In genomic region chr3:4429648-4430350, GRCh38 we compare ENCODE assay signal across 28 cellular contexts.
"Had no signal": no experiment of that assay in that cellular context is flagged by ENCODE, and none has a peak within 500 bp of the region (broad histone marks: within the 10 kb centered on the region; RNA-seq: fewer than 3 reads in every experiment).

No MANE protein-coding gene starts in this region.

- ATAC-seq: activated CD4-positive, CD25-positive, alpha-beta regulatory T cell treated with anti-CD3 and anti-CD28 coated beads, Interleukin-2, amount 50 U/mL, for 24 hours; activated T-cell treated with anti-CD3 and anti-CD28 coated beads, Interleukin-2, amount 50 U/mL, for 4 hours; activated T-helper 17 cell treated with anti-CD3 and anti-CD28 coated beads, Interleukin-2, amount 50 U/mL, for 72 hours; foreskin keratinocyte; left lobe of liver; mucosa of descending colon; psoas muscle; stimulated activated naive B cell treated with anti-CD40 and anti-IgM and Interleukin-4, amounts not matched to agents 10 μg/mL and 1 μg/mL and 100 μg/mL, for 72 hours; upper lobe of right lung had no signal

- H3K4me3 Mint-ChIP-seq: activated CD4-positive, alpha-beta memory T cell treated with anti-CD3 and anti-CD28 coated beads, Interleukin-2, amount 10 ng/mL, durations not matched to agents 7 days and 5 days; activated naive CD4-positive, alpha-beta T cell treated with anti-CD3 and anti-CD28 coated beads, Interleukin-2, amount 50 U/mL, for 24 hours; activated T-cell treated with anti-CD3 and anti-CD28 coated beads, Interleukin-2, amount 50 U/mL, for 4 hours; activated T-helper 17 cell treated with anti-CD3 and anti-CD28 coated beads, Interleukin-2, amount 50 U/mL, for 72 hours; neural crest cell; stimulated activated naive B cell treated with anti-CD40 and anti-IgM and Interleukin-4, amounts not matched to agents 10 μg/mL and 1 μg/mL and 100 μg/mL, for 72 hours had no signal

- H3K27ac ChIP-seq: esophagus muscularis mucosa, foreskin keratinocyte, parathyroid adenoma, psoas muscle, stomach, thyroid gland, upper lobe of right lung, WERI-Rb-1 had no signal

- H3K27ac Mint-ChIP-seq: activated CD4-positive, alpha-beta memory T cell treated with anti-CD3 and anti-CD28 coated beads, Interleukin-2, amount 10 ng/mL, durations not matched to agents 7 days and 5 days; activated naive CD4-positive, alpha-beta T cell treated with anti-CD3 and anti-CD28 coated beads, Interleukin-2, amount 50 U/mL, for 24 hours; stimulated activated naive B cell treated with anti-CD40 and anti-IgM and Interleukin-4, amounts not matched to agents 10 μg/mL and 1 μg/mL and 100 μg/mL, for 72 hours had no signal

- H3K27me3 Mint-ChIP-seq: activated CD4-positive, alpha-beta memory T cell treated with anti-CD3 and anti-CD28 coated beads, Interleukin-2, amount 10 ng/mL, durations not matched to agents 7 days and 5 days; activated naive CD4-positive, alpha-beta T cell treated with anti-CD3 and anti-CD28 coated beads, Interleukin-2, amount 50 U/mL, for 24 hours; activated T-helper 17 cell treated with anti-CD3 and anti-CD28 coated beads, Interleukin-2, amount 50 U/mL, for 72 hours; stimulated activated naive B cell treated with anti-CD40 and anti-IgM and Interleukin-4, amounts not matched to agents 10 μg/mL and 1 μg/mL and 100 μg/mL, for 72 hours had no signal

- FAIRE-seq: bronchial epithelial cell had no signal

- DNase-seq: activated CD4-positive, alpha-beta memory T cell treated with anti-CD3 and anti-CD28 coated beads, Interleukin-2, amount 10 ng/mL, durations not matched to agents 7 days and 5 days; activated CD4-positive, alpha-beta T cell treated with anti-CD3 and anti-CD28 coated beads for 48 hours; activated T-cell treated with anti-CD3 and anti-CD28 coated beads, Interleukin-2, amount 50 U/mL, for 4 hours; cerebellar nuclear complex; foreskin keratinocyte; kidney glomerular epithelial cell; mesendoderm; mucosa of descending colon; nucleus accumbens; psoas muscle; stimulated activated CD4-positive, alpha-beta T cell treated with anti-CD3 and anti-CD28 coated beads, Interleukin-15, amount 100 ng/mL, for 24 hours; stimulated activated CD4-positive, alpha-beta T cell treated with anti-CD3 and anti-CD28 coated beads, Interleukin-2, amount 100 ng/mL, for 24 hours; stimulated activated naive B cell treated with anti-CD40 and anti-IgM and Interleukin-4, amounts not matched to agents 10 μg/mL and 1 μg/mL and 100 μg/mL, for 72 hours; stomach; T-helper 9 cell; thyroid gland; upper lobe of right lung; WERI-Rb-1 had no signal

- H2AFZ ChIP-seq: parathyroid adenoma had no signal

- H3K9me3 ChIP-seq: esophagus muscularis mucosa, mucosa of descending colon, psoas muscle, stomach, thyroid gland, upper lobe of right lung had no signal

- H3K4me1 ChIP-seq: foreskin keratinocyte, psoas muscle had no signal

- H3K27me3 ChIP-seq: esophagus muscularis mucosa, foreskin keratinocyte, stomach, thyroid gland, upper lobe of right lung had no signal

- H3K4me3 ChIP-seq: coronary artery, esophagus muscularis mucosa, lung, mucosa of descending colon, psoas muscle, stomach, thyroid gland, upper lobe of right lung had no signal

- H3K9me3 Mint-ChIP-seq: activated naive CD4-positive, alpha-beta T cell treated with anti-CD3 and anti-CD28 coated beads, Interleukin-2, amount 50 U/mL, for 24 hours; activated T-cell treated with anti-CD3 and anti-CD28 coated beads, Interleukin-2, amount 50 U/mL, for 4 hours; activated T-helper 17 cell treated with anti-CD3 and anti-CD28 coated beads, Interleukin-2, amount 50 U/mL, for 72 hours had no signal

- H3K9ac ChIP-seq: parathyroid adenoma had no signal

- H3K36me3 ChIP-seq: thyroid gland, WERI-Rb-1 had no signal
